8 cellular contexts compared by ENCODE assay signal in genomic region chr3:42539871-42540714, GRCh38. TPM values are rescaled to one million over a fixed set of nuclear protein-coding genes. Genes with fewer than 3 reads are reported as not detected.
A peak's percentile ranks its signal among the peaks of the same experiment; 100 is the strongest.
DNase-seq lines count a peak whose midpoint lies in the region; ATAC-seq and TF ChIP-seq lines count a peak whose summit lies in the region.

No MANE protein-coding gene starts in this region.

- H3K4me1 ChIP-seq in trophoblast cell (ENCODE audit: control insufficient read depth in 1 of 2, insufficient read depth in 2 of 2, low read length in 2 of 2): peaks cover 2 to 4% of the 10 kb centered on the region in 2 experiments

- H4K8ac ChIP-seq in trophoblast cell (ENCODE audit: low read depth, low read length): no peak overlapping the region

- H3K27me3 ChIP-seq in trophoblast cell (ENCODE audit: insufficient read depth, low read length): no peaks in the 10 kb centered on the region

- no peak overlapping the region for H2BK12ac ChIP-seq in trophoblast cell (ENCODE audit: low read length)

- no peak overlapping the region for H2AK5ac ChIP-seq in trophoblast cell (ENCODE audit: low read length)

- H3K9me3 ChIP-seq in trophoblast cell (ENCODE audit: insufficient read depth, low read depth, low read length): no peaks in the 10 kb centered on the region

- H4K12ac ChIP-seq in trophoblast cell (ENCODE audit: low read depth, low read length): no peak overlapping the region

- H3K9ac ChIP-seq in trophoblast cell (ENCODE audit: low read length): no peak overlapping the region

- no peak overlapping the region for H3K4ac ChIP-seq in trophoblast cell (ENCODE audit: low read depth, low read length)

- H3K14ac ChIP-seq in trophoblast cell (ENCODE audit: low read length): no peak overlapping the region

- H3K4me2 ChIP-seq in trophoblast cell (ENCODE audit: low read length): no peak overlapping the region

- H3K36me3 ChIP-seq in trophoblast cell (ENCODE audit: control insufficient read depth in 1 of 2, insufficient read depth in 2 of 2, low read length in 2 of 2): no peaks in the 10 kb centered on the region

- H3K79me1 ChIP-seq in trophoblast cell (ENCODE audit: low read length): no peaks in the 10 kb centered on the region

- no peak overlapping the region for H3K4me3 ChIP-seq in foreskin fibroblast (ENCODE audit: low read depth in 1 of 2, low read length in 2 of 2)
- H3K4me3 ChIP-seq in trophoblast cell (ENCODE audit: low read depth, low read length): no peak overlapping the region

- TF ChIP-seq CTCF in foreskin fibroblast (IDR thresholded peaks at IDR 0.05; ENCODE audit: low read depth, low read length): peak; percentile 52

- no peak overlapping the region for H2BK5ac ChIP-seq in trophoblast cell (ENCODE audit: low read depth, low read length, poor library complexity)

- WGBS in trophoblast cell (ENCODE audit: extremely low coverage, insufficient coverage, insufficient read length): no CpG with 5 or more reads among the region's 14 CpGs

- no peak overlapping the region for H3K27ac ChIP-seq in trophoblast cell (ENCODE audit: low read depth, low read length)

- H3K23ac ChIP-seq in trophoblast cell (ENCODE audit: low read length): no peak overlapping the region

- no peak overlapping the region for H2BK120ac ChIP-seq in trophoblast cell (ENCODE audit: insufficient read depth, low read length, poor library complexity)

- H3K18ac ChIP-seq in trophoblast cell (ENCODE audit: low read length): no peak overlapping the region

- H4K91ac ChIP-seq in trophoblast cell (ENCODE audit: low read depth, low read length): no peak overlapping the region

- no peaks in the 10 kb centered on the region for H3K79me2 ChIP-seq in trophoblast cell (ENCODE audit: control insufficient read depth, insufficient read depth, low read length, poor library complexity)

- H2AFZ ChIP-seq in trophoblast cell (ENCODE audit: insufficient read depth, low read length, poor library complexity): no peak overlapping the region

- DNase-seq in AG08395 (ENCODE audit: low spot score) (peak; percentile 39), NCI-H226 (peak; percentile 13), foreskin fibroblast (peak in 1 of 2 donors; percentile 25), trophoblast cell (peak; percentile 57 to 83), DMS114 treated with DMSO at 0.1 percent for 48 hours (lab: John Stamatoyannopoulos, UW; ENCODE audit: unreplicated experiment) (no peak)
- DNase-seq in activated T-cell treated with anti-CD3 and anti-CD28 coated beads, Interleukin-2, amount 50 U/mL, for 1 hour: peak; percentile 64

- peak; percentile 54 for ATAC-seq in GM18867 (IDR thresholded peaks at IDR 0.05; ENCODE audit: unreplicated experiment)
- ATAC-seq in GM19397 (IDR thresholded peaks at IDR 0.05; ENCODE audit: unreplicated experiment): no peak

RNA-seq across cellular contexts. Expression of gene VIPR1, which starts 37.6 kb away (rescaled TPM):
- 8.1 and 8.8 TPM in 2 replicates for polyA plus RNA-seq in trophoblast cell (2013)

RNA-seq across cellular contexts. Expression of gene SEC22C, which starts 41.7 kb away (rescaled TPM):
- polyA plus RNA-seq in trophoblast cell (2013): 16.7 and 18.1 TPM in 2 replicates

RNA-seq across cellular contexts. Expression of gene SS18L2, which starts 50.6 kb away (rescaled TPM):
- 38.8 and 38.9 TPM in 2 replicates for polyA plus RNA-seq in trophoblast cell (2013)
